In genomic region chr16:57147381-57148191, GRCh38 we compare ENCODE assay signal across 8 cellular contexts. TPM values are rescaled to one million over a fixed set of nuclear protein-coding genes. Genes with fewer than 3 reads are reported as not detected.
A peak's percentile ranks its signal among the peaks of the same experiment; 100 is the strongest.
DNase-seq lines count a peak whose midpoint lies in the region; ATAC-seq, FAIRE-seq and TF ChIP-seq lines count a peak whose summit lies in the region.

No MANE protein-coding gene starts in this region.

- H3K9me3 ChIP-seq in CD8-positive, alpha-beta T cell (ENCODE audit: low read length) = no peaks in the 10 kb centered on the region

- H3K27me3 Mint-ChIP-seq in CD8-positive, alpha-beta T cell (ENCODE audit: low read depth) = no peaks in the 10 kb centered on the region
- H3K27me3 Mint-ChIP-seq in neural crest cell (ENCODE audit: low read depth) = peaks cover 4% of the 10 kb centered on the region

- intact Hi-C loops in CD8-positive, alpha-beta T cell (cut with DNase I, micrococcal nuclease) = loop anchor here in 1 of 2 experiments (2.0 kb wide), 1 partner anchor 19 kb away; no protein-coding TSS in a partner anchor

- H3K36me3 Mint-ChIP-seq in CD8-positive, alpha-beta T cell = peaks cover 43% of the 10 kb centered on the region
- H3K36me3 Mint-ChIP-seq in neural crest cell (ENCODE audit: low read depth) = no peaks in the 10 kb centered on the region

- no peak overlapping the region for H3K4me3 Mint-ChIP-seq in CD8-positive, alpha-beta T cell
- peak overlapping the region; percentile 7 for H3K4me3 Mint-ChIP-seq in neural crest cell

- no peak for TF ChIP-seq CTCF in CD8-positive, alpha-beta T cell (IDR thresholded peaks at IDR 0.05)
- TF ChIP-seq CTCF in neural crest cell (conservative IDR thresholded peaks at IDR 0.05) = no peak

- no peaks in the 10 kb centered on the region for H3K36me3 ChIP-seq in CD8-positive, alpha-beta T cell (ENCODE audit: insufficient read depth, low read length)

- H3K27me3 ChIP-seq in CD8-positive, alpha-beta T cell (ENCODE audit: insufficient read depth, low read length) = no peaks in the 10 kb centered on the region

- peak overlapping the region; percentile 64 for H3K27ac Mint-ChIP-seq in CD8-positive, alpha-beta T cell
- H3K27ac Mint-ChIP-seq in neural crest cell (ENCODE audit: unreplicated experiment) = peak overlapping the region; percentile 86

- no peak overlapping the region for H3K4me3 ChIP-seq in CD8-positive, alpha-beta T cell (ENCODE audit: low read depth, low read length)

- CTCF ChIA-PET in CD8-positive, alpha-beta T cell (lab: Charles Lee) = interaction anchor here (1.4 to 2.4 kb wide), 4 partner anchors 20 to 68 kb away, joined by 3 to 7 read pairs (median 6); partner anchors contain the start of gene CPNE2

- POLR2A ChIA-PET in CD8-positive, alpha-beta T cell (lab: Charles Lee) = interaction anchor here (0.6 kb wide), 1 partner anchor 209 kb away, joined by 6 read pairs; no protein-coding TSS in a partner anchor

- peaks cover 34% of the 10 kb centered on the region for H3K4me1 ChIP-seq in CD8-positive, alpha-beta T cell (ENCODE audit: insufficient read depth, low read length)

- ATAC-seq in CD8-positive, alpha-beta T cell = no peak
- ATAC-seq in esophagus mucosa (peak; percentile 53), HG03432 (IDR thresholded peaks at IDR 0.05; ENCODE audit: unreplicated experiment) (no peak)

- no peak for DNase-seq in CD8-positive, alpha-beta T cell
- DNase-seq in NCI-H69 (lab: John Stamatoyannopoulos, UW) = peak; percentile 74
- no peak for DNase-seq in neural crest cell (ENCODE audit: low read depth, low spot score)
- DNase-seq in middle frontal gyrus (ENCODE audit: extremely low spot score, low spot score) = no peak
- no peak for DNase-seq in frontal cortex (ENCODE audit: low spot score in 2 of 2)
- no peak for DNase-seq in NCI-H187 treated with DMSO at 0.1 percent for 48 hours (lab: John Stamatoyannopoulos, UW)

- H3K9me3 Mint-ChIP-seq in CD8-positive, alpha-beta T cell = no peaks in the 10 kb centered on the region
- no peaks in the 10 kb centered on the region for H3K9me3 Mint-ChIP-seq in neural crest cell

- no peak for FAIRE-seq in frontal cortex (lab: Jason Lieb, UNC)

- no peak overlapping the region for H3K27ac ChIP-seq in CD8-positive, alpha-beta T cell (ENCODE audit: low read depth, low read length)

- H3K4me1 Mint-ChIP-seq in CD8-positive, alpha-beta T cell (ENCODE audit: low read depth) = peaks cover 32% of the 10 kb centered on the region
- H3K4me1 Mint-ChIP-seq in neural crest cell = peaks cover 59% of the 10 kb centered on the region

RNA-seq across cellular contexts. Expression of gene PSME3IP1, which starts 38.3 kb away (rescaled TPM):
- total RNA-seq in CD8-positive, alpha-beta T cell = 10 to 100 TPM; 82.6 to 87.2 TPM
- total RNA-seq in esophagus mucosa = 63.1 TPM
- 102 and 108 TPM in 2 replicates for total RNA-seq in neural crest cell
- 142 TPM for total RNA-seq in frontal cortex

RNA-seq across cellular contexts. Expression of gene RSPRY1, which starts 38.5 kb away (rescaled TPM):
- total RNA-seq in CD8-positive, alpha-beta T cell = 10 to 100 TPM; 22.4 to 23.2 TPM
- total RNA-seq in esophagus mucosa (20.4 TPM), neural crest cell (46.8 and 53.4 TPM in 2 replicates), frontal cortex (69.7 TPM)

RNA-seq across cellular contexts. Expression of gene CPNE2, which starts 55.2 kb away (rescaled TPM):
- total RNA-seq in CD8-positive, alpha-beta T cell = 1 to 10 TPM; 5.7 to 6.8 TPM
- total RNA-seq in esophagus mucosa (14.2 TPM), neural crest cell (33.1 and 36.9 TPM in 2 replicates), frontal cortex (44.8 TPM)
